8 cellular contexts compared by ENCODE assay signal in the genomic region with DNA sequence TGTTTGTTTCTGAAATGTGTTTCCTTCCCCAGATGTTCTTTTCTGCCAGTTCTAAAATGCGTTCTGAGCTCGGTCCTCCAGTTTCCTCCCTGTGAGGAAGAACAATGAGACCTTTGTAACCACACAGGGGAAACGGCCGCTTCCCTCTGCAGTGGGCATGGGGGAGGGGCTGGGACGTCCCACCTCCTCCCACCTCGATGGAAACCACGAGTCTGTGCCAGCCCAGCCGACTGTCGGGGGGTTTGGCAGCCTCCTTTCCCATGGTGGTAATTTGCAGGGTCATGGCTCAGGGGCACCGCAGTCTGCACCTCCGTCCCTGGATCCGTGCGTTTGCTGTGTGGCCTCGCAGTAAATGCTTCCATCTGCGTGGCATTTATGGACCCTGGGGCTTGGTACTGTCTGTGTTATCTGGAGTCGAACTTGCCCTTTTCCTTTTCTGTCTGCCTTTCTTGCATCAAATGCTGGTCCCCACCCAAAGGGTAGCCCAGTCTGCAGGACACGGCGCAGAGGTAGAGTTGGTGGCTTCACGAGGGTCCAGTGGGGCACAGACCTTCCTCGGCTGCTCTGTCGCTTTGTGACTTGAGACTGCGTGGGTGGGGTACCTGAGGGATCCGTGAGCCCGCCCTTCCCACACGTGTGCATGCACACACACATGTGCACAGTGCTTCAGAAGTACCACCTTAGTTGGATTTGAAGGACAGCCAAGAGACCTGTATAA. TPM values are rescaled to one million over a fixed set of nuclear protein-coding genes. Genes with fewer than 3 reads are reported as not detected.
DNase-seq lines count a peak whose midpoint lies in the region; ATAC-seq and TF ChIP-seq lines count a peak whose summit lies in the region.

No MANE protein-coding gene starts in this region.

- H3K27me3 ChIP-seq in breast epithelium (no peaks in the 10 kb centered on the region), aorta (ENCODE audit: control insufficient read depth in 1 of 2, insufficient read depth in 2 of 2, low read length in 1 of 2) (no peaks in the 10 kb centered on the region)

- H3K36me3 ChIP-seq in breast epithelium (no peaks in the 10 kb centered on the region), aorta (ENCODE audit: control insufficient read depth in 1 of 2, insufficient read depth in 2 of 2, low read length in 1 of 2) (no peaks in the 10 kb centered on the region)

- CTCF ChIA-PET in MCF 10A (lab: Yijun Ruan, JAX) = interaction anchor here (1.1 kb wide), 1 partner anchor 55 kb away, joined by 3 read pairs; no protein-coding TSS in a partner anchor

- no TSS peak for BruUV-seq in MCF 10A (replicated peaks; lab: Mats Ljungman, UMichigan)

- H3K4me1 Mint-ChIP-seq in MCF 10A (ENCODE audit: insufficient read depth, unreplicated experiment) = peaks cover 5% of the 10 kb centered on the region
- peaks cover 7% of the 10 kb centered on the region for H3K4me1 Mint-ChIP-seq in memory B cell

- 32 to 35% methylated on average over 25 of the region's 25 CpGs for WGBS in aorta, 2 donors

- H3K27ac Mint-ChIP-seq in MCF 10A (ENCODE audit: low read depth, unreplicated experiment) = no peak overlapping the region
- no peak overlapping the region for H3K27ac Mint-ChIP-seq in memory B cell

- no peaks in the 10 kb centered on the region for H3K36me3 Mint-ChIP-seq in MCF 10A (ENCODE audit: insufficient read depth, unreplicated experiment)
- no peaks in the 10 kb centered on the region for H3K36me3 Mint-ChIP-seq in memory B cell

- peak overlapping the region; percentile 48 to 54 for H3K27ac ChIP-seq in breast epithelium
- peak overlapping the region in 1 of 2 donors; percentile 73 for H3K27ac ChIP-seq in aorta (ENCODE audit: low read depth in 1 of 2, low read length in 2 of 2)

- H3K27me3 Mint-ChIP-seq in MCF 10A (ENCODE audit: insufficient read depth, unreplicated experiment) (no peaks in the 10 kb centered on the region), memory B cell (peaks cover 1% of the 10 kb centered on the region)

- in situ Hi-C loops in astrocyte of the spinal cord (cut with HindIII; ENCODE audit: low sequenced_read_pairs) = no loop called here

- ATAC-seq in memory B cell (ENCODE audit: low read depth) (peak; percentile 24), aorta (ENCODE audit: low FRiP score) (peak; percentile 13), HG03565 (IDR thresholded peaks at IDR 0.05; ENCODE audit: unreplicated experiment) (no peak), HG02678 (IDR thresholded peaks at IDR 0.05; ENCODE audit: unreplicated experiment) (no peak)

- TF ChIP-seq POLR2A in breast epithelium (IDR thresholded peaks at IDR 0.05) = no peak

- DNase-seq in breast epithelium (ENCODE audit: low spot score in 2 of 2) = peak in 1 of 2 donors; percentile 63
- DNase-seq in MCF 10A (ENCODE audit: unreplicated experiment) = no peak
- DNase-seq in astrocyte of the spinal cord (ENCODE audit: low read depth, low spot score) = peak; percentile 18
- no peak for DNase-seq in memory B cell (ENCODE audit: low spot score in 2 of 2)
- no peak for DNase-seq in aorta
- no peak for DNase-seq in NCI-H128 (lab: John Stamatoyannopoulos, UW; ENCODE audit: unreplicated experiment)

- H3K4me1 ChIP-seq in breast epithelium (peaks cover 7 to 49% of the 10 kb centered on the region in 2 donors), aorta (ENCODE audit: control insufficient read depth in 1 of 2, insufficient read depth in 2 of 2, low read length in 2 of 2) (peaks cover 6% of the 10 kb centered on the region in 2 donors)

- no peak overlapping the region for H3K4me3 Mint-ChIP-seq in MCF 10A (ENCODE audit: unreplicated experiment)
- H3K4me3 Mint-ChIP-seq in memory B cell = no peak overlapping the region

- POLR2A ChIA-PET in MCF 10A (lab: Yijun Ruan, JAX) = no interaction called here

- TF ChIP-seq CTCF in breast epithelium (IDR thresholded peaks at IDR 0.05) = no peak
- no peak for TF ChIP-seq CTCF in MCF 10A (IDR thresholded peaks at IDR 0.05; ENCODE audit: unreplicated experiment)
- no peak for TF ChIP-seq CTCF in astrocyte of the spinal cord (IDR thresholded peaks at IDR 0.05; ENCODE audit: low read depth, low read length)

- intact Hi-C loops in breast epithelium (cut with DNase I; ENCODE audit: low total_unique reads) = no loop called here
- intact Hi-C loops in MCF 10A (cut with micrococcal nuclease) = no loop called here
- intact Hi-C loops in aorta (cut with DNase I) = no loop called here

- H3K9me3 Mint-ChIP-seq in MCF 10A (ENCODE audit: unreplicated experiment) (no peaks in the 10 kb centered on the region), memory B cell (no peaks in the 10 kb centered on the region)

- H3K9me3 ChIP-seq in breast epithelium = no peaks in the 10 kb centered on the region
- no peaks in the 10 kb centered on the region for H3K9me3 ChIP-seq in aorta (ENCODE audit: control insufficient read depth, low read length)

- H3K4me3 ChIP-seq in breast epithelium (peak overlapping the region in 2 of 3 donors; percentile 15 to 41), astrocyte of the spinal cord (ENCODE audit: low read depth, low read length) (no peak overlapping the region), aorta (ENCODE audit: low read length in 2 of 2) (no peak overlapping the region)

RNA-seq across cellular contexts. Expression of gene LRP5, which starts 16.1 kb away (rescaled TPM):
- total RNA-seq in breast epithelium (10 to 100 TPM; 23.6 to 48.8 (median 24.5) TPM), MCF 10A (2022) (31.6 and 32.8 TPM in 2 replicates), aorta (100 to 1,000 TPM in 1 of 2 donors, 10 to 100 TPM in 1; 85.9 to 103 TPM)
- polyA plus RNA-seq in aorta = 10 to 100 TPM; 23.9 to 53.2 TPM

RNA-seq across cellular contexts. Expression of gene C11orf24, which starts 56.8 kb away (rescaled TPM):
- total RNA-seq in breast epithelium (10 to 100 TPM; 11.4 to 22.7 (median 12.5) TPM), MCF 10A (2022) (58.3 and 69.2 TPM in 2 replicates), aorta (10 to 100 TPM; 48.9 to 65.5 TPM)
- 10 to 100 TPM; 37.7 to 39.1 TPM for polyA plus RNA-seq in aorta

Comparison
In these comparisons a context has a peak if more than half of its experiments do, and no peak if none do; other contexts are left out.
1. H3K4me3 ChIP-seq: peak in breast epithelium (2 of 3); none in astrocyte of the spinal cord (single experiment) and aorta (0 of 2).
2. ATAC-seq: peak in memory B cell (single experiment) and aorta (single experiment); none in HG03565 (single experiment) and HG02678 (single experiment).